Comparison of ENCODE assay signal across 1 cellular context in genomic region chr3:14605070-14605469, GRCh38.
TF ChIP-seq lines count a peak whose summit lies in the region.

No MANE protein-coding gene starts in this region.

TF ChIP-seq in HEK293T, 16 proteins besides CTCF, POLR2A, EP300 and RAD21 (continued from another document):
- no peak for TF ChIP-seq BHLHE40 (IDR thresholded peaks at IDR 0.05; ENCODE audit: borderline replicate concordance)
